7 cellular contexts compared by ENCODE assay signal in the genomic region with DNA sequence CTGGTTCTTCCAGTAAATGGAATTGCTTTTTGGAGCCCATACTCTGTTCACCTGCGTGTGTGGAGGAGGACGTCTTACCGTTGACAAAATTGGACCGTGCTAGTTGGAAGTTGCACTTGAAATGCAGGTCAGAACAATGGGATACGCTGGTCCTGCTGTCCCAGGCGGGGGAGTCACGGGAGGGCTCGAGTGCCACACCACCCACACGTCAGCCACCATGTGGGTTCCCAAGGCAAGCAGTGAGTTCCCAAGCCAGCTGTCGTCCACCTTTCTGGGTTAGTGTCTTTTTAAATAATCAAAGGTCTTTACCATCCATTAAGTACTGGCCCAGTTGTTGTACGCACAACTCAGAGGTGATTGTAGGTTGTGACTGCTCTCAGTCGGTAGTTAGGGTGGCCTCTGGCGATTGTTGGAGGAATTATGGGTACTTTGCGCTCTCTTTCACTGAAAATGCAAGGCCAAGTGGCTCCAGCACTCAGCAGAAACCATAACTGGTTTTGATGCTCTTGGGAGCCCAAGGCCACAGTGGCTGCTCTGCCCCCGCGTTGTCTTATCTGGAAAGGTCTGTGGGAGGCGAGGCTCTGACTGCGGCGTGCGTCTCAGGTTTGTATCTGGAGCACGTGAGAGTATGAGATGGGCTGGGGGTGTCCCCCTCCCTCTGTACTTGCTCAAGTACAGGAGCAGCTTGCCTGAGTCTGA. TPM values are rescaled to one million over a fixed set of nuclear protein-coding genes. Genes with fewer than 3 reads are reported as not detected.
A peak's percentile ranks its signal among the peaks of the same experiment; 100 is the strongest.
DNase-seq lines count a peak whose midpoint lies in the region; ATAC-seq and TF ChIP-seq lines count a peak whose summit lies in the region.

No MANE protein-coding gene starts in this region.

- no peak overlapping the region for H2AFZ ChIP-seq in parathyroid adenoma

- CTCF ChIA-PET in Caco-2 (lab: Charles Lee) = no interaction called here

- H3K36me3 Mint-ChIP-seq in Caco-2 (ENCODE audit: insufficient read depth, unreplicated experiment) = peaks cover 72% of the 10 kb centered on the region

- DNase-seq in Caco-2 (peak in 1 of 2 experiments; percentile 28), HUDEP-2 (lab: John Stamatoyannopoulos, UW; ENCODE audit: unreplicated experiment in 76 of 76) (peak in 63 of 76 experiments; percentile 11 to 80 (median 55)), erythroblast (lab: John Stamatoyannopoulos, UW) (peak; percentile 66 to 73)

- H3K4me1 ChIP-seq in Caco-2 = peaks cover 21% of the 10 kb centered on the region
- no peaks in the 10 kb centered on the region for H3K4me1 ChIP-seq in parathyroid adenoma

- H3K27me3 Mint-ChIP-seq in Caco-2 (ENCODE audit: insufficient read depth, unreplicated experiment) = no peaks in the 10 kb centered on the region

- POLR2A ChIA-PET in Caco-2 (lab: Charles Lee) = no interaction called here

- BruUV-seq in Caco-2 (replicated peaks; lab: Mats Ljungman, UMichigan) = no TSS peak

- H3K4me3 ChIP-seq in Caco-2 (ENCODE audit: low read depth, low read length) = no peak overlapping the region
- no peak overlapping the region for H3K4me3 ChIP-seq in parathyroid adenoma (ENCODE audit: low read depth, low read length)

- peaks cover 19% of the 10 kb centered on the region for H3K4me1 Mint-ChIP-seq in Caco-2 (ENCODE audit: low read depth, unreplicated experiment)

- TF ChIP-seq CTCF in Caco-2 (IDR thresholded peaks at IDR 0.05; ENCODE audit: insufficient read depth in 1 of 2, low read depth in 1 of 2, low read length in 1 of 2, severe bottlenecking in 1 of 2, unreplicated experiment in 1 of 2) (no peak), parathyroid adenoma (IDR thresholded peaks at IDR 0.05) (no peak)

- H3K9me3 ChIP-seq in Caco-2 = no peaks in the 10 kb centered on the region
- no peaks in the 10 kb centered on the region for H3K9me3 ChIP-seq in parathyroid adenoma (ENCODE audit: control insufficient read depth, low read length)

- H3K4me2 ChIP-seq in parathyroid adenoma (ENCODE audit: low read length) = no peak overlapping the region

- H3K79me2 ChIP-seq in parathyroid adenoma = peaks cover 22% of the 10 kb centered on the region

- ATAC-seq in HG02852 (IDR thresholded peaks at IDR 0.05; ENCODE audit: unreplicated experiment) (no peak), HG03378 (IDR thresholded peaks at IDR 0.05; ENCODE audit: unreplicated experiment) (no peak), HG03571 (IDR thresholded peaks at IDR 0.05; ENCODE audit: unreplicated experiment) (no peak)

- no peak for TF ChIP-seq POLR2A in erythroblast (IDR thresholded peaks at IDR 0.05; ENCODE audit: low read length)

- H3K27me3 ChIP-seq in Caco-2 (replicated peaks; ENCODE audit: control insufficient read depth, insufficient read depth, low read length) (no peaks in the 10 kb centered on the region), parathyroid adenoma (ENCODE audit: control insufficient read depth, insufficient read depth, low read length) (no peaks in the 10 kb centered on the region)

- H3K4me3 Mint-ChIP-seq in Caco-2 (ENCODE audit: unreplicated experiment) = no peak overlapping the region

- no peak overlapping the region for H3K9ac ChIP-seq in parathyroid adenoma

- no peaks in the 10 kb centered on the region for H3K9me3 Mint-ChIP-seq in Caco-2 (ENCODE audit: unreplicated experiment)

- H3K36me3 ChIP-seq in Caco-2 (ENCODE audit: control insufficient read depth, insufficient read depth, low read length) (no peaks in the 10 kb centered on the region), parathyroid adenoma (ENCODE audit: control insufficient read depth, insufficient read depth, low read length) (no peaks in the 10 kb centered on the region)

- H3K27ac Mint-ChIP-seq in Caco-2 (ENCODE audit: unreplicated experiment) = peak overlapping the region; percentile 62

- peak overlapping the region; percentile 24 for H3K27ac ChIP-seq in parathyroid adenoma

- intact Hi-C loops in Caco-2 (cut with micrococcal nuclease; ENCODE audit: unreplicated experiment) = no loop called here

RNA-seq across cellular contexts. Expression of a gene that starts 14.2 kb away (rescaled TPM):
- total RNA-seq in Caco-2 (2022) = 222 and 232 TPM in 2 replicates
